In the genomic region with DNA sequence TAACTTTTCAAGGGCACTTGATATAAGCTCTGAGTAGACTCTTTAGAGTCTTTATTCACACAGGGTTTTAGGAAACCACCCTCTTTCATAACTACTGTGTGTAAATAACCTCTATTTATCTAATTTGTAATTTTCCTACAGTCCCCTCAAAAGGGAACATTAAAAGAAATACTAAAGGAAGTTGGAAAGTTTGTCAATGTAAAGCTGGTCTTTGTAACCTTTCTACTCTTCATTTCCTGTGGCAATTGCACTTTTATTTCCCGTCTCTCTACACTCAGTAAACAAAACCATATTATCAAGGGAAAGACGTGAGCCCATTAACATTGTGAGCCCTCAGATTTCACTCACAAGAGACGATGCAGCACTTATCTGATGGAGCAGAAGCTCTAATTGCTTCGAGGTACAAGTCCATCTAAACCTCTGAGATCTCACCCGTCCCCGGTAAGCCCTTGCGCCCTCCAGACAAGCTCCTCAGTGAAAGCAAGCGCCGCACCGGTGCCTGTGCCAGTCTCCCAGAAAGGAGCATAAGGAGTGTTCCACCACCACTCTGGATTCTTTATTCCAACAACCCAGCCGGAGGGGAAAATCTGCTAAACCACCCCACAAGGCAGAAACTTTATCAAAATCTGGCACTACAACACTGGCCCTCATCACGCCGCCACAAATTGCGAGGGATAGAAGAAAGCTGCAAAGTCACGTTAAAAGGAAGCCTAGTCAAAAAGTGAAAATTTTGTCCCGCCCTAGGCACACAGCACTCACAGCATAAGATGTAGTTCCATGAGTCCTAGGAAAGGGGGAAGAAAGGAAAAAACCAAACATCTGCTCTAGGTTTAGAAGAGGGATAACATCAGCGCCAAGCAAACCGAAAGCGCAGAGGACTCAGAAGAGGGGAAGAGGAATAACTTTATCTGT, we compare ENCODE assay signal across 9 cellular contexts. TPM values are rescaled to one million over a fixed set of nuclear protein-coding genes. Genes with fewer than 3 reads are reported as not detected.
DNase-seq lines count a peak whose midpoint lies in the region; ATAC-seq and TF ChIP-seq lines count a peak whose summit lies in the region.
"Had no signal": no experiment of that assay in that cellular context is flagged by ENCODE, and none has a peak within 500 bp of the region (broad histone marks: within the 10 kb centered on the region; RNA-seq: fewer than 3 reads in every experiment).

No MANE protein-coding gene starts in this region.

- H3K36me3 Mint-ChIP-seq in activated T-helper 1 cell treated with anti-CD3 and anti-CD28 coated beads, Interleukin-12 subunit alpha, Interleukin-12 subunit beta, Interleukin-2, Interleukin-4 antibody, amounts not matched to agents 30 ng/mL and 10 ng/mL and 1 ng/mL, durations not matched to agents 14 hours and 24 hours and 36 hours (ENCODE audit: low read depth) = peaks cover 3% of the 10 kb centered on the region

- no peaks in the 10 kb centered on the region for H3K36me3 ChIP-seq in BJ (ENCODE audit: control insufficient read depth, insufficient read depth, low read length)
- H3K36me3 ChIP-seq in HEK293 (ENCODE audit: control insufficient read depth in 2 of 2, insufficient read depth in 1 of 2, low read length in 2 of 2) = no peaks in the 10 kb centered on the region
- no peaks in the 10 kb centered on the region for H3K36me3 ChIP-seq in stomach

- POLR2A ChIA-PET in BJ (lab: Charles Lee) = no interaction called here
- POLR2A ChIA-PET in HEK293 (lab: Yijun Ruan, JAX) = interaction anchor here (0.6 to 1.6 kb wide), 2 partner anchors 8 to 10 kb away, joined by 3 to 4 read pairs; no protein-coding TSS in a partner anchor

- H3K9me3 ChIP-seq in HEK293 (ENCODE audit: control insufficient read depth, insufficient read depth, low read depth, low read length) (no peaks in the 10 kb centered on the region), stomach (peaks cover 0 to 5% (median 0%) of the 10 kb centered on the region in 4 donors)

- peak overlapping the region; percentile 86 for H3K4me3 Mint-ChIP-seq in activated T-helper 1 cell treated with anti-CD3 and anti-CD28 coated beads, Interleukin-12 subunit alpha, Interleukin-12 subunit beta, Interleukin-2, Interleukin-4 antibody, amounts not matched to agents 30 ng/mL and 10 ng/mL and 1 ng/mL, durations not matched to agents 14 hours and 24 hours and 36 hours

- peaks cover 28% of the 10 kb centered on the region for H3K27me3 ChIP-seq in BJ (ENCODE audit: control insufficient read depth, insufficient read depth, low read length)
- peaks cover 14 to 100% (median 73%) of the 10 kb centered on the region in 3 donors for H3K27me3 ChIP-seq in stomach

- TF ChIP-seq EP300 in stomach (IDR thresholded peaks at IDR 0.05) = no peak

- peak overlapping the region; percentile 69; the same call in 1 of the 2 replicates for H3K27ac ChIP-seq in HEK293 (ENCODE audit: extremely low read depth, low read depth, low read length)
- peak overlapping the region in 3 of 5 donors; percentile 20 to 66 (median 39) for H3K27ac ChIP-seq in stomach
- H3K27ac ChIP-seq: HL-60 had no signal

- no peaks in the 10 kb centered on the region for H3K9me3 Mint-ChIP-seq in activated T-helper 1 cell treated with anti-CD3 and anti-CD28 coated beads, Interleukin-12 subunit alpha, Interleukin-12 subunit beta, Interleukin-2, Interleukin-4 antibody, amounts not matched to agents 30 ng/mL and 10 ng/mL and 1 ng/mL, durations not matched to agents 14 hours and 24 hours and 36 hours

- H3K27ac Mint-ChIP-seq in activated T-helper 1 cell treated with anti-CD3 and anti-CD28 coated beads, Interleukin-12 subunit alpha, Interleukin-12 subunit beta, Interleukin-2, Interleukin-4 antibody, amounts not matched to agents 30 ng/mL and 10 ng/mL and 1 ng/mL, durations not matched to agents 14 hours and 24 hours and 36 hours = peak overlapping the region; percentile 57

- 3 to 8% (median 6%) methylated on average over 19 of the region's 19 CpGs for WGBS in stomach, 5 donors

- H3K4me3 ChIP-seq in BJ (ENCODE audit: low read depth, low read length) (peak overlapping the region; percentile 40), HEK293 (ENCODE audit: low read depth, low read length) (peak overlapping the region; percentile 56), stomach (peak overlapping the region; percentile 53 to 73 (median 61))

- no peak for TF ChIP-seq POLR2A in stomach (IDR thresholded peaks at IDR 0.05)

- H3K4me1 ChIP-seq in HEK293 (ENCODE audit: control insufficient read depth, insufficient read depth, low read length) (peaks cover 4% of the 10 kb centered on the region), stomach (peaks cover 26 to 32% (median 29%) of the 10 kb centered on the region in 4 donors)

- H3K4me1 Mint-ChIP-seq in activated T-helper 1 cell treated with anti-CD3 and anti-CD28 coated beads, Interleukin-12 subunit alpha, Interleukin-12 subunit beta, Interleukin-2, Interleukin-4 antibody, amounts not matched to agents 30 ng/mL and 10 ng/mL and 1 ng/mL, durations not matched to agents 14 hours and 24 hours and 36 hours (ENCODE audit: low read depth) = peaks cover 13% of the 10 kb centered on the region

- peaks cover 72% of the 10 kb centered on the region for H3K27me3 Mint-ChIP-seq in activated T-helper 1 cell treated with anti-CD3 and anti-CD28 coated beads, Interleukin-12 subunit alpha, Interleukin-12 subunit beta, Interleukin-2, Interleukin-4 antibody, amounts not matched to agents 30 ng/mL and 10 ng/mL and 1 ng/mL, durations not matched to agents 14 hours and 24 hours and 36 hours (ENCODE audit: insufficient read depth)

- ATAC-seq in HG03571 (IDR thresholded peaks at IDR 0.05; ENCODE audit: unreplicated experiment) = no peak

- TF ChIP-seq CTCF in BJ (IDR thresholded peaks at IDR 0.05; ENCODE audit: insufficient read depth, low read depth, low read length) (no peak), HEK293 (tag by site-specific recombination; IDR thresholded peaks at IDR 0.05) (no peak), stomach (IDR thresholded peaks at IDR 0.05) (no peak)

- no peak for DNase-seq in BJ (ENCODE audit: low read depth)
- no peak for DNase-seq in activated T-helper 1 cell treated with anti-CD3 and anti-CD28 coated beads, Interleukin-12 subunit alpha, Interleukin-12 subunit beta, Interleukin-2, Interleukin-4 antibody, amounts not matched to agents 30 ng/mL and 10 ng/mL and 1 ng/mL, durations not matched to agents 14 hours and 24 hours and 36 hours (ENCODE audit: low spot score)
- DNase-seq in islet precursor cell = peak; percentile 51
- DNase-seq in stomach = no peak
- no peak for DNase-seq in SW 1271 (lab: John Stamatoyannopoulos, UW)
- DNase-seq in KG1 (lab: John Stamatoyannopoulos, UW) = no peak

- intact Hi-C loops in activated T-helper 1 cell treated with anti-CD3 and anti-CD28 coated beads, Interleukin-12 subunit alpha, Interleukin-12 subunit beta, Interleukin-2, Interleukin-4 antibody, amounts not matched to agents 30 ng/mL and 10 ng/mL and 1 ng/mL, durations not matched to agents 14 hours and 24 hours and 36 hours (cut with micrococcal nuclease) = loop anchor here (5.0 kb wide), 2 partner anchors 50 to 450 kb away; no protein-coding TSS in a partner anchor
- intact Hi-C loops in stomach (cut with DNase I; ENCODE audit: low total_unique reads) = no loop called here

- CTCF ChIA-PET in BJ (lab: Yijun Ruan, JAX) = interaction anchor here (1.3 to 2.0 kb wide), 2 partner anchors 26 to 267 kb away, joined by 3 to 5 read pairs; no protein-coding TSS in a partner anchor
- CTCF ChIA-PET in HEK293 (lab: Yijun Ruan, JAX) = interaction anchor here (0.8 to 1.3 kb wide), 2 partner anchors 47 to 61 kb away, joined by 3 to 4 read pairs; no protein-coding TSS in a partner anchor

RNA-seq across cellular contexts. Expression of gene HOXD1, which starts 0.9 kb away (rescaled TPM):
- not detected in 2 replicates for polyA plus RNA-seq in BJ (2011; rRNA removed)
- not detected in 2 replicates for polyA minus RNA-seq in BJ (2011; rRNA and poly(A)+ RNA removed)
- not detected in 2 replicates for total RNA-seq in activated T-helper 1 cell treated with anti-CD3 and anti-CD28 coated beads, Interleukin-12 subunit alpha, Interleukin-12 subunit beta, Interleukin-2, Interleukin-4 antibody, amounts not matched to agents 30 ng/mL and 10 ng/mL and 1 ng/mL, durations not matched to agents 14 hours and 24 hours and 36 hours
- total RNA-seq in stomach = under 1 TPM in 1 of 5 donors, not detected in 4; 0.18 TPM
- under 1 TPM in 2 of 3 donors, not detected in 1; 0.12 to 0.23 TPM for polyA plus RNA-seq in stomach

RNA-seq across cellular contexts. Expression of gene HOXD3, which starts 30.5 kb away (rescaled TPM):
- polyA plus RNA-seq in BJ (2011; rRNA removed) (0.07 TPM in 1 of 2 replicates, not detected in the other), stomach (1 to 10 TPM in 1 of 3 donors, under 1 TPM in 2; 0.44 to 2.7 (median 0.78) TPM)
- 0.21 TPM in 1 of 2 replicates, not detected in the other for polyA minus RNA-seq in BJ (2011; rRNA and poly(A)+ RNA removed)
- not detected in 2 replicates for total RNA-seq in activated T-helper 1 cell treated with anti-CD3 and anti-CD28 coated beads, Interleukin-12 subunit alpha, Interleukin-12 subunit beta, Interleukin-2, Interleukin-4 antibody, amounts not matched to agents 30 ng/mL and 10 ng/mL and 1 ng/mL, durations not matched to agents 14 hours and 24 hours and 36 hours
- total RNA-seq in stomach = 10 to 100 TPM in 1 of 5 donors, 1 to 10 TPM in 2, not detected in 2; 1.5 to 11.0 (median 2.5) TPM

RNA-seq across cellular contexts. Expression of gene HOXD4, which starts 36.2 kb away (rescaled TPM):
- polyA plus RNA-seq in BJ (2011; rRNA removed) (0.12 and 0.28 TPM in 2 replicates), stomach (under 1 TPM in 2 of 3 donors, not detected in 1; 0.25 to 0.75 TPM)
- polyA minus RNA-seq in BJ (2011; rRNA and poly(A)+ RNA removed) = not detected in 2 replicates
- total RNA-seq in activated T-helper 1 cell treated with anti-CD3 and anti-CD28 coated beads, Interleukin-12 subunit alpha, Interleukin-12 subunit beta, Interleukin-2, Interleukin-4 antibody, amounts not matched to agents 30 ng/mL and 10 ng/mL and 1 ng/mL, durations not matched to agents 14 hours and 24 hours and 36 hours = not detected in 2 replicates
- 1 to 10 TPM in 2 of 5 donors, not detected in 3; 2.4 to 9.6 TPM for total RNA-seq in stomach

RNA-seq across cellular contexts. Expression of gene HOXD8, which starts 58.1 kb away (rescaled TPM):
- polyA plus RNA-seq in BJ (2011; rRNA removed) = 0.86 and 1.7 TPM in 2 replicates
- 0.15 and 0.71 TPM in 2 replicates for polyA minus RNA-seq in BJ (2011; rRNA and poly(A)+ RNA removed)
- not detected in 2 replicates for total RNA-seq in activated T-helper 1 cell treated with anti-CD3 and anti-CD28 coated beads, Interleukin-12 subunit alpha, Interleukin-12 subunit beta, Interleukin-2, Interleukin-4 antibody, amounts not matched to agents 30 ng/mL and 10 ng/mL and 1 ng/mL, durations not matched to agents 14 hours and 24 hours and 36 hours
- 10 to 100 TPM in 1 of 5 donors, 1 to 10 TPM in 1, under 1 TPM in 1, not detected in 2; 0.58 to 15.9 (median 5.1) TPM for total RNA-seq in stomach
- 1 to 10 TPM in 2 of 3 donors, under 1 TPM in 1; 0.87 to 1.8 (median 1.7) TPM for polyA plus RNA-seq in stomach
